Comparison of ENCODE assay signal across 1 cellular context in genomic region chr4:10619220-10619619, GRCh38.
TF ChIP-seq lines count a peak whose summit lies in the region.

No MANE protein-coding gene starts in this region.

TF ChIP-seq in GM23338, 12 proteins besides CTCF, POLR2A, EP300 and RAD21 (continued from another document):
- TF ChIP-seq ZNF331 (CRISPR knock-in tag; IDR thresholded peaks at IDR 0.05; ENCODE audit: low read depth), result no peak
- TF ChIP-seq EZH2phosphoT487 (IDR thresholded peaks at IDR 0.05; ENCODE audit: unreplicated experiment), result no peak
- TF ChIP-seq REST (IDR thresholded peaks at IDR 0.05; ENCODE audit: unreplicated experiment), result no peak
- no peak for TF ChIP-seq CREB1 (CRISPR knock-in tag; IDR thresholded peaks at IDR 0.05; ENCODE audit: low read depth)
